ENCODE assay signal across 18 cellular contexts in genomic region chr7:23956769-23957556, GRCh38.
A peak's percentile ranks its signal among the peaks of the same experiment; 100 is the strongest.
DNase-seq lines count a peak whose midpoint lies in the region; ATAC-seq, FAIRE-seq and TF ChIP-seq lines count a peak whose summit lies in the region.
"Had no signal": no experiment of that assay in that cellular context is flagged by ENCODE, and none has a peak within 500 bp of the region (broad histone marks: within the 10 kb centered on the region; RNA-seq: fewer than 3 reads in every experiment).

No MANE protein-coding gene starts in this region.

- peaks cover 2% of the 10 kb centered on the region for H3K27me3 ChIP-seq in astrocyte (ENCODE audit: insufficient read depth, low read length)
- no peaks in the 10 kb centered on the region for H3K27me3 ChIP-seq in HepG2 (ENCODE audit: control insufficient read depth in 1 of 2, insufficient read depth in 2 of 2, low read length in 2 of 2)
- H3K27me3 ChIP-seq: ascending aorta, BLaER1, dorsolateral prefrontal cortex, sigmoid colon, upper lobe of right lung had no signal

- DNase-seq in HuH-7.5 (ENCODE audit: low spot score) = peak; percentile 25
- DNase-seq in astrocyte (ENCODE audit: low read depth) = peak; percentile 6
- DNase-seq in HepG2 (ENCODE audit: low spot score) = peak; percentile 40
- DNase-seq in smooth muscle cell of the brain vasculature (ENCODE audit: low read depth, low spot score) = peak; percentile 12
- DNase-seq in activated CD4-positive, alpha-beta T cell treated with anti-CD3 and anti-CD28 coated beads, Interleukin-2, amount 50 U/mL, for 1 hour = no peak
- no peak for DNase-seq in hypothalamus (lab: John Stamatoyannopoulos, UW)
- DNase-seq: activated CD8-positive, alpha-beta memory T cell treated with anti-CD3 and anti-CD28 coated beads for 24 hours; activated effector memory CD4-positive, alpha-beta T cell treated with Interleukin-2 at 50 U/mL for 16 hours; dorsolateral prefrontal cortex; occipital lobe; sigmoid colon; stimulated activated naive B cell treated with anti-CD40 and anti-IgM and Interleukin-4, amounts not matched to agents 10 μg/mL and 1 μg/mL and 100 μg/mL, for 72 hours; upper lobe of right lung had no signal

- no peaks in the 10 kb centered on the region for H3K36me3 Mint-ChIP-seq in astrocyte (ENCODE audit: low read depth, unreplicated experiment)
- H3K36me3 Mint-ChIP-seq: stimulated activated naive B cell treated with anti-CD40 and anti-IgM and Interleukin-4, amounts not matched to agents 10 μg/mL and 1 μg/mL and 100 μg/mL, for 72 hours had no signal

- TF ChIP-seq POLR2A in HepG2 (IDR thresholded peaks at IDR 0.05; ENCODE audit: insufficient read depth in 1 of 2, low read depth in 2 of 2, low read length in 2 of 2) = no peak

- H3K4me2 ChIP-seq in astrocyte (ENCODE audit: low read length) (peak overlapping the region; percentile 47), HepG2 (ENCODE audit: low read depth, low read length) (peak overlapping the region; percentile 51)
- H3K4me2 ChIP-seq: BLaER1, KMS-11 had no signal

- no peaks in the 10 kb centered on the region for H3K9me3 Mint-ChIP-seq in astrocyte (ENCODE audit: unreplicated experiment)

- POLR2A ChIA-PET in HepG2 (lab: Yijun Ruan, JAX) = no interaction called here

- H3K4me1 ChIP-seq in astrocyte (ENCODE audit: insufficient read depth, low read length) (peaks cover 7% of the 10 kb centered on the region), HepG2 (ENCODE audit: insufficient read depth, low read length) (peaks cover 24% of the 10 kb centered on the region)
- H3K4me1 ChIP-seq: ascending aorta, HAP-1, sigmoid colon, upper lobe of right lung had no signal

- CTCF ChIA-PET in HepG2 (lab: Yijun Ruan, JAX; ENCODE audit: low intra/inter-chr PET ratio, low total read pairs) = no interaction called here

- TF ChIP-seq RAD21 in HepG2 (CRISPR knock-in tag; IDR thresholded peaks at IDR 0.05) = no peak

- TF ChIP-seq EP300 in HepG2 (IDR thresholded peaks at IDR 0.05; ENCODE audit: low read depth in 2 of 2, low read length in 2 of 2) (no peak), HepG2 (CRISPR knock-in tag; IDR thresholded peaks at IDR 0.05; ENCODE audit: borderline replicate concordance) (no peak)

- ATAC-seq in HepG2 (peak; percentile 96), HG03039 (IDR thresholded peaks at IDR 0.05; ENCODE audit: unreplicated experiment) (no peak)
- ATAC-seq: stimulated activated naive B cell treated with anti-CD40 and anti-IgM and Interleukin-4, amounts not matched to agents 10 μg/mL and 1 μg/mL and 100 μg/mL, for 72 hours; upper lobe of right lung had no signal

- H3K9ac ChIP-seq in astrocyte (ENCODE audit: low read length) (no peak overlapping the region), HepG2 (ENCODE audit: insufficient read depth, low read depth, low read length) (no peak overlapping the region)
- H3K9ac ChIP-seq: BLaER1, KMS-11 had no signal

- peaks cover 20% of the 10 kb centered on the region for H3K4me1 Mint-ChIP-seq in astrocyte (ENCODE audit: low read depth, unreplicated experiment)
- H3K4me1 Mint-ChIP-seq: stimulated activated naive B cell treated with anti-CD40 and anti-IgM and Interleukin-4, amounts not matched to agents 10 μg/mL and 1 μg/mL and 100 μg/mL, for 72 hours had no signal

- no peak overlapping the region for H3K4me3 ChIP-seq in astrocyte (ENCODE audit: insufficient read depth, low read depth, low read length)
- peak overlapping the region in 1 of 3 experiments; percentile 14; a peak in 2 of 6 replicates for H3K4me3 ChIP-seq in HepG2 (replicated peaks in 1 of 3; ENCODE audit: insufficient read depth in 1 of 3, low read depth in 2 of 3, low read length in 3 of 3)
- H3K4me3 ChIP-seq: ascending aorta, BLaER1, dorsolateral prefrontal cortex, HAP-1, sigmoid colon, upper lobe of right lung had no signal

- TF ChIP-seq CTCF in astrocyte (IDR thresholded peaks at IDR 0.05; ENCODE audit: insufficient read depth, low read depth, low read length) (no peak), HepG2 (CRISPR knock-in tag; IDR thresholded peaks at IDR 0.05) (no peak)

- H3K27ac ChIP-seq in astrocyte (ENCODE audit: low read depth, low read length) (no peak overlapping the region), HepG2 (ENCODE audit: extremely low read length, insufficient read depth, low read length) (peak overlapping the region; percentile 38)
- H3K27ac ChIP-seq: ascending aorta, BLaER1, dorsolateral prefrontal cortex, KMS-11, sigmoid colon, upper lobe of right lung had no signal

- H2AFZ ChIP-seq in astrocyte (ENCODE audit: low read depth, low read length) = peak overlapping the region; percentile 60
- no peak overlapping the region for H2AFZ ChIP-seq in HepG2 (ENCODE audit: low read length)

- H3K79me2 ChIP-seq in astrocyte (ENCODE audit: insufficient read depth, low read length) (no peaks in the 10 kb centered on the region), HepG2 (ENCODE audit: insufficient read depth, low read length) (no peaks in the 10 kb centered on the region)

- H3K27me3 Mint-ChIP-seq in astrocyte (ENCODE audit: low read depth, unreplicated experiment) = peaks cover 2% of the 10 kb centered on the region

- WGBS in HepG2 (ENCODE audit: low lambda C conversion rate) = 5% methylated on average over 10 of the region's 10 CpGs

- H4K20me1 ChIP-seq in astrocyte (ENCODE audit: insufficient read depth, low read length) (no peaks in the 10 kb centered on the region), HepG2 (ENCODE audit: insufficient read depth, low read length) (no peaks in the 10 kb centered on the region)
- H4K20me1 ChIP-seq: BLaER1 had no signal

- BruUV-seq in HepG2 (replicated peaks; lab: Mats Ljungman, UMichigan) = no TSS peak

- intact Hi-C loops in HepG2 (cut with micrococcal nuclease; ENCODE audit: unreplicated experiment) = no loop called here

- H3K4me3 Mint-ChIP-seq in astrocyte (ENCODE audit: unreplicated experiment) = peak overlapping the region; percentile 35
- H3K4me3 Mint-ChIP-seq: stimulated activated naive B cell treated with anti-CD40 and anti-IgM and Interleukin-4, amounts not matched to agents 10 μg/mL and 1 μg/mL and 100 μg/mL, for 72 hours had no signal

- H3K9me3 ChIP-seq in astrocyte (ENCODE audit: insufficient read depth, low read depth, low read length) (no peaks in the 10 kb centered on the region), HepG2 (ENCODE audit: low read length) (no peaks in the 10 kb centered on the region)
- H3K9me3 ChIP-seq: ascending aorta, BLaER1, HAP-1, sigmoid colon, upper lobe of right lung had no signal

- no peaks in the 10 kb centered on the region for H3K36me3 ChIP-seq in astrocyte (ENCODE audit: insufficient read depth, low read length)
- no peaks in the 10 kb centered on the region for H3K36me3 ChIP-seq in HepG2 (replicated peaks in 1 of 2; ENCODE audit: control insufficient read depth in 1 of 2, insufficient read depth in 2 of 2, low read length in 2 of 2)
- H3K36me3 ChIP-seq: ascending aorta, BLaER1, HAP-1, sigmoid colon, upper lobe of right lung had no signal

- in situ Hi-C loops in HepG2 (cut with HindIII; ENCODE audit: extremely low pct_ligation_motif_present, low pct_unique_long_range_greater_than_20kb) = no loop called here

- H3K27ac Mint-ChIP-seq in astrocyte (ENCODE audit: unreplicated experiment) = no peak overlapping the region
- H3K27ac Mint-ChIP-seq: stimulated activated naive B cell treated with anti-CD40 and anti-IgM and Interleukin-4, amounts not matched to agents 10 μg/mL and 1 μg/mL and 100 μg/mL, for 72 hours had no signal

- FAIRE-seq in astrocyte (lab: Jason Lieb, UNC) (no peak), HepG2 (lab: Jason Lieb, UNC) (no peak)

TF ChIP-seq in HepG2, 621 proteins besides CTCF, POLR2A, EP300 and RAD21 (continues in another document):
- TF ChIP-seq TARDBP (CRISPR knock-in tag; IDR thresholded peaks at IDR 0.05) (no peak), ZNF784 (CRISPR knock-in tag; IDR thresholded peaks at IDR 0.05; ENCODE audit: borderline replicate concordance) (no peak), FOXP4 (CRISPR knock-in tag; IDR thresholded peaks at IDR 0.05) (peak; percentile 86), ZFX (CRISPR knock-in tag; IDR thresholded peaks at IDR 0.05; ENCODE audit: low read depth) (no peak)

Comparison
In these comparisons a context has a peak if more than half of its experiments do, and no peak if none do; other contexts are left out.
1. DNase-seq: peak in HuH-7.5 (single experiment), astrocyte (single experiment), HepG2 (single experiment) and smooth muscle cell of the brain vasculature (single experiment); none in activated CD4-positive, alpha-beta T cell treated with anti-CD3 and anti-CD28 coated beads, Interleukin-2, amount 50 U/mL, for 1 hour (single experiment) and hypothalamus (0 of 51).